18 cellular contexts compared by ENCODE assay signal in the genomic region with DNA sequence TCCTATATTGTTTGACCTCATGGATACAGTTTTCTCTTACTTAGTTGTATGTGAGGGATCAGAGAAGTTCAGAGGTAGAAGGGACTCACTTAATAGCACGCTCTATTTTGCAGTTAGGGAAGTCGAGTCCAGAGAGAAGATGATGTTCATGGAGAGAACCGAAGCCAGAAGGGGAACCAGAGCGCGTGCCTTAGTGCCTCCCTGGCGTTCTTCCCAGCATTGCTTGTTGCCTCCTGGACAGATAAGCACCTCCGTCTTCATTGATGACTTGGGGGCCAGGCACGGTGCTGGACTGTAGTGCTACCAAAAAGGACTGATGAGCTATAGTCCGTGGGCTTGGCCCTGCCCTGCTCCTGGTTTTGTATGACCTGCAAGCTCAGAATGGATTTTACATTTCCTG.
DNase-seq lines count a peak whose midpoint lies in the region; ATAC-seq, FAIRE-seq and TF ChIP-seq lines count a peak whose summit lies in the region.
"Had no signal": no experiment of that assay in that cellular context is flagged by ENCODE, and none has a peak within 500 bp of the region (broad histone marks: within the 10 kb centered on the region; RNA-seq: fewer than 3 reads in every experiment).

No MANE protein-coding gene starts in this region.

- H3K9me3 Mint-ChIP-seq in GM23338 (peaks cover 1% of the 10 kb centered on the region; the same call in 1 of the 3 replicates), astrocyte (ENCODE audit: unreplicated experiment) (no peaks in the 10 kb centered on the region), nephron progenitor cell (peaks cover 17% of the 10 kb centered on the region)
- H3K9me3 Mint-ChIP-seq: CD4-positive, alpha-beta T cell had no signal

- H3K27me3 ChIP-seq in BLaER1 (no peaks in the 10 kb centered on the region), GM23338 (ENCODE audit: insufficient read depth) (no peaks in the 10 kb centered on the region), astrocyte (ENCODE audit: insufficient read depth, low read length) (no peaks in the 10 kb centered on the region)

- H3K36me3 Mint-ChIP-seq in GM23338 (ENCODE audit: low read depth) (peaks cover 69% of the 10 kb centered on the region), astrocyte (ENCODE audit: low read depth, unreplicated experiment) (peaks cover 18% of the 10 kb centered on the region), nephron progenitor cell (ENCODE audit: low read depth) (peaks cover 86% of the 10 kb centered on the region)

- DNase-seq in GM23338 (ENCODE audit: low spot score) (no peak), astrocyte (ENCODE audit: low read depth) (no peak), nephron progenitor cell (no peak), NCI-H1694 treated with DMSO at 0.1 percent for 48 hours (lab: John Stamatoyannopoulos, UW) (no peak), urothelium cell line (ENCODE audit: low spot score) (no peak), SW480 (ENCODE audit: low spot score) (no peak)
- DNase-seq: CD4-positive, alpha-beta T cell; DMS153; DMS79; GDM1; GM23248 had no signal

- ATAC-seq in GM23338, result no peak
- ATAC-seq: HCT116 had no signal

- H3K27me3 Mint-ChIP-seq in GM23338 (ENCODE audit: insufficient read depth, low read depth, poor library complexity) (peaks cover 17% of the 10 kb centered on the region), astrocyte (ENCODE audit: low read depth, unreplicated experiment) (no peaks in the 10 kb centered on the region), nephron progenitor cell (ENCODE audit: low read depth, poor library complexity) (no peaks in the 10 kb centered on the region)
- H3K27me3 Mint-ChIP-seq: B cell; CD4-positive, alpha-beta T cell had no signal

- H3K27ac Mint-ChIP-seq in GM23338 (no peak overlapping the region), astrocyte (ENCODE audit: unreplicated experiment) (no peak overlapping the region), nephron progenitor cell (peak overlapping the region; percentile 4)
- H3K27ac Mint-ChIP-seq: B cell; CD4-positive, alpha-beta T cell had no signal

- H3K4me1 Mint-ChIP-seq in GM23338 (peaks cover 24% of the 10 kb centered on the region), astrocyte (ENCODE audit: low read depth, unreplicated experiment) (peaks cover 1% of the 10 kb centered on the region), nephron progenitor cell (peaks cover 21% of the 10 kb centered on the region)

- peaks cover 13% of the 10 kb centered on the region for H3F3A ChIP-seq in GM23338 (replicated peaks; ENCODE audit: low read depth)

- H3K4me1 ChIP-seq in BLaER1, result peaks cover 93% of the 10 kb centered on the region
- H3K4me1 ChIP-seq in GM23338 (ENCODE audit: insufficient read depth), result no peaks in the 10 kb centered on the region
- no peaks in the 10 kb centered on the region for H3K4me1 ChIP-seq in astrocyte (ENCODE audit: insufficient read depth, low read length)

- H3K4me2 ChIP-seq in BLaER1 (peak overlapping the region; percentile 91), GM23338 (no peak overlapping the region), astrocyte (ENCODE audit: low read length) (no peak overlapping the region)

- no peak overlapping the region for H3K4me3 Mint-ChIP-seq in GM23338
- peak overlapping the region; percentile 29 for H3K4me3 Mint-ChIP-seq in astrocyte (ENCODE audit: unreplicated experiment)
- no peak overlapping the region for H3K4me3 Mint-ChIP-seq in nephron progenitor cell
- H3K4me3 Mint-ChIP-seq: B cell; CD4-positive, alpha-beta T cell had no signal

- H3K9me2 ChIP-seq in GM23338 (ENCODE audit: insufficient read depth), result no peaks in the 10 kb centered on the region

- peaks cover 21% of the 10 kb centered on the region; the same call in 1 of the 2 replicates for H4K20me1 ChIP-seq in BLaER1
- peaks cover 61% of the 10 kb centered on the region for H4K20me1 ChIP-seq in GM23338 (replicated peaks; ENCODE audit: insufficient read depth)
- peaks cover 43% of the 10 kb centered on the region for H4K20me1 ChIP-seq in astrocyte (ENCODE audit: insufficient read depth, low read length)

- no peak overlapping the region for H3K4me3 ChIP-seq in BLaER1
- H3K4me3 ChIP-seq in GM23338, result no peak overlapping the region
- H3K4me3 ChIP-seq in astrocyte (ENCODE audit: insufficient read depth, low read depth, low read length), result no peak overlapping the region
- H3K4me3 ChIP-seq: GM23248 had no signal

- TF ChIP-seq CTCF in GM23338 (conservative IDR thresholded peaks at IDR 0.05; ENCODE audit: low read depth in 2 of 2) (no peak), astrocyte (IDR thresholded peaks at IDR 0.05; ENCODE audit: insufficient read depth, low read depth, low read length) (no peak), nephron progenitor cell (IDR thresholded peaks at IDR 0.05) (no peak)

- H3K9ac ChIP-seq in BLaER1 (no peak overlapping the region), astrocyte (ENCODE audit: low read length) (no peak overlapping the region)
- H3K9ac ChIP-seq: GM23248 had no signal

- H3K27ac ChIP-seq in BLaER1, result 0 out of 2 replicates have a peak overlapping the region, but pooled peaks have one; percentile 78
- peak overlapping the region; percentile 72; the same call in 1 of the 2 replicates for H3K27ac ChIP-seq in GM23338 (ENCODE audit: low read depth)
- H3K27ac ChIP-seq in astrocyte (ENCODE audit: low read depth, low read length), result no peak overlapping the region
- H3K27ac ChIP-seq: C4-2B, GM23248 had no signal

- H3K79me2 ChIP-seq in GM23338 (replicated peaks; ENCODE audit: insufficient read depth) (peaks cover 83% of the 10 kb centered on the region), astrocyte (ENCODE audit: insufficient read depth, low read length) (peaks cover 26% of the 10 kb centered on the region)

- H3K36me3 ChIP-seq in BLaER1 (peaks cover 29% of the 10 kb centered on the region), GM23338 (ENCODE audit: insufficient read depth) (no peaks in the 10 kb centered on the region), astrocyte (ENCODE audit: insufficient read depth, low read length) (peaks cover 4% of the 10 kb centered on the region)

- FAIRE-seq in astrocyte (lab: Jason Lieb, UNC), result no peak
- no peak for FAIRE-seq in urothelium cell line (lab: Jason Lieb, UNC)
- FAIRE-seq: GM12892, GM18507, H54 had no signal

- H2AFZ ChIP-seq in GM23338 (no peak overlapping the region), astrocyte (ENCODE audit: low read depth, low read length) (no peak overlapping the region)
- H2AFZ ChIP-seq: GM23248 had no signal

- H3K9me3 ChIP-seq in BLaER1 (peaks cover 1% of the 10 kb centered on the region), astrocyte (ENCODE audit: insufficient read depth, low read depth, low read length) (no peaks in the 10 kb centered on the region)

TF ChIP-seq in GM23338, 12 proteins besides CTCF, POLR2A, EP300 and RAD21 (continues in another document):
- TF ChIP-seq, protein P1, sequence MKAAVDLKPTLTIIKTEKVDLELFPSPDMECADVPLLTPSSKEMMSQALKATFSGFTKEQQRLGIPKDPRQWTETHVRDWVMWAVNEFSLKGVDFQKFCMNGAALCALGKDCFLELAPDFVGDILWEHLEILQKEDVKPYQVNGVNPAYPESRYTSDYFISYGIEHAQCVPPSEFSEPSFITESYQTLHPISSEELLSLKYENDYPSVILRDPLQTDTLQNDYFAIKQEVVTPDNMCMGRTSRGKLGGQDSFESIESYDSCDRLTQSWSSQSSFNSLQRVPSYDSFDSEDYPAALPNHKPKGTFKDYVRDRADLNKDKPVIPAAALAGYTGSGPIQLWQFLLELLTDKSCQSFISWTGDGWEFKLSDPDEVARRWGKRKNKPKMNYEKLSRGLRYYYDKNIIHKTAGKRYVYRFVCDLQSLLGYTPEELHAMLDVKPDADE (IDR thresholded peaks at IDR 0.05), result no peak
- TF ChIP-seq NANOG (IDR thresholded peaks at IDR 0.05; ENCODE audit: borderline replicate concordance) (no peak), STAT1 (IDR thresholded peaks at IDR 0.05; ENCODE audit: unreplicated experiment) (no peak), POLR2AphosphoS5 (IDR thresholded peaks at IDR 0.05; ENCODE audit: low read depth) (no peak), EZH2phosphoT487 (IDR thresholded peaks at IDR 0.05; ENCODE audit: unreplicated experiment) (no peak), EZH2 (IDR thresholded peaks at IDR 0.05; ENCODE audit: low read depth, unreplicated experiment) (no peak)
